Comparison of ENCODE assay signal across 36 cellular contexts in genomic region chr12:57410534-57410933, GRCh38. TPM values are rescaled to one million over a fixed set of nuclear protein-coding genes. Genes with fewer than 3 reads are reported as not detected.
"Had no signal": no experiment of that assay in that cellular context is flagged by ENCODE, and none has a peak within 500 bp of the region (broad histone marks: within the 10 kb centered on the region; RNA-seq: fewer than 3 reads in every experiment).

No MANE protein-coding gene starts in this region.

- H3K9me3 Mint-ChIP-seq: immature natural killer cell; mesothelial cell of epicardium; naive B cell; natural killer cell; stimulated activated memory B cell treated with anti-CD40 and anti-IgM and Interleukin-4, amounts not matched to agents 10 μg/mL and 1 μg/mL and 100 μg/mL, for 72 hours; stimulated activated naive CD8-positive, alpha-beta T cell treated with anti-CD3 and anti-CD28 coated beads, Interleukin-15, amount 100 ng/mL, for 72 hours had no signal

- H3K27ac ChIP-seq: left ventricle myocardium inferior, ovary, right atrium auricular region, right lobe of liver, thyroid gland, transverse colon, upper lobe of left lung had no signal

- H3K36me3 ChIP-seq: left ventricle myocardium inferior, ovary, right atrium auricular region, right lobe of liver, thyroid gland, transverse colon, upper lobe of left lung had no signal

- H3K9me3 ChIP-seq: left ventricle myocardium inferior, ovary, right atrium auricular region, right lobe of liver, thyroid gland, transverse colon, upper lobe of left lung had no signal

- H3K36me3 Mint-ChIP-seq: immature natural killer cell; naive B cell; natural killer cell; stimulated activated memory B cell treated with anti-CD40 and anti-IgM and Interleukin-4, amounts not matched to agents 10 μg/mL and 1 μg/mL and 100 μg/mL, for 72 hours had no signal

- H3K4me3 ChIP-seq: left ventricle myocardium inferior, lung, ovary, right atrium auricular region, right lobe of liver, smooth muscle cell, thyroid gland, transverse colon, upper lobe of left lung had no signal

- DNase-seq: hypothalamus; immature natural killer cell; kidney; left colon; left ventricle myocardium inferior; mesendoderm; naive B cell; natural killer cell; ovary; right lobe of liver; stimulated activated CD4-positive, alpha-beta T cell treated with anti-CD3 and anti-CD28 coated beads, Interleukin-1b, Interleukin-23, amount 100 ng/mL, for 48 hours; stimulated activated CD4-positive, alpha-beta T cell treated with anti-CD3 and anti-CD28 coated beads, Interleukin-2, amount 100 ng/mL, for 48 hours; stimulated activated CD4-positive, alpha-beta T cell treated with anti-CD3 and anti-CD28 coated beads, Interleukin-4, amount 100 ng/mL, for 4 hours; stimulated activated CD8-positive, alpha-beta memory T cell treated with anti-CD3 and anti-CD28 coated beads, Interleukin-4, amount 100 ng/mL, for 48 hours; stimulated activated naive CD4-positive, alpha-beta T cell treated with Interleukin-2 at 50 U/mL for 16 hours; stimulated activated naive CD8-positive, alpha-beta T cell treated with anti-CD3 and anti-CD28 coated beads, Interleukin-15, amount 100 ng/mL, for 72 hours; substantia nigra; thyroid gland; transverse colon; upper lobe of left lung had no signal

- FAIRE-seq: islet of Langerhans, kidney, urothelium cell line had no signal

- H3K27me3 ChIP-seq: ovary, right atrium auricular region, right lobe of liver, thyroid gland, transverse colon, upper lobe of left lung had no signal

- ATAC-seq: left colon; natural killer cell; right lobe of liver; stimulated activated memory B cell treated with anti-CD40 and anti-IgM and Interleukin-4, amounts not matched to agents 10 μg/mL and 1 μg/mL and 100 μg/mL, for 72 hours; stimulated activated naive CD8-positive, alpha-beta T cell treated with anti-CD3 and anti-CD28 coated beads, Interleukin-15, amount 100 ng/mL, for 72 hours had no signal

- H3K4me3 Mint-ChIP-seq: immature natural killer cell; mesothelial cell of epicardium; naive B cell; natural killer cell; stimulated activated memory B cell treated with anti-CD40 and anti-IgM and Interleukin-4, amounts not matched to agents 10 μg/mL and 1 μg/mL and 100 μg/mL, for 72 hours; stimulated activated naive CD8-positive, alpha-beta T cell treated with anti-CD3 and anti-CD28 coated beads, Interleukin-15, amount 100 ng/mL, for 72 hours had no signal

- H3K27me3 Mint-ChIP-seq: naive B cell; progenitor cell of endocrine pancreas; stimulated activated memory B cell treated with anti-CD40 and anti-IgM and Interleukin-4, amounts not matched to agents 10 μg/mL and 1 μg/mL and 100 μg/mL, for 72 hours; stimulated activated naive CD8-positive, alpha-beta T cell treated with anti-CD3 and anti-CD28 coated beads, Interleukin-15, amount 100 ng/mL, for 72 hours had no signal

- H3K4me2 ChIP-seq: smooth muscle cell had no signal

- H3K27ac Mint-ChIP-seq: progenitor cell of endocrine pancreas; stimulated activated memory B cell treated with anti-CD40 and anti-IgM and Interleukin-4, amounts not matched to agents 10 μg/mL and 1 μg/mL and 100 μg/mL, for 72 hours; stimulated activated naive CD8-positive, alpha-beta T cell treated with anti-CD3 and anti-CD28 coated beads, Interleukin-15, amount 100 ng/mL, for 72 hours had no signal

- H3K4me1 ChIP-seq: right lobe of liver, thyroid gland, transverse colon had no signal

RNA-seq across cellular contexts. Expression of gene INHBC, which starts 24.1 kb away (rescaled TPM):
- total RNA-seq: kidney, left colon, left ventricle myocardium inferior, lower leg skin, lung, omental fat pad, progenitor cell of endocrine pancreas, pulmonary artery endothelial cell, renal cortical epithelial cell, right atrium auricular region, skeletal muscle tissue, smooth muscle cell, temporal lobe, transverse colon, upper lobe of left lung had no signal
- polyA plus RNA-seq: neural cell had no signal

RNA-seq across cellular contexts. Expression of gene INHBE, which starts 44.6 kb away (rescaled TPM):
- total RNA-seq: left colon, left ventricle myocardium inferior, lower leg skin, mononuclear cell, natural killer cell, ovary, pulmonary artery endothelial cell, right atrium auricular region, temporal lobe, thyroid gland, transverse colon had no signal
- polyA plus RNA-seq: immature natural killer cell, lung, ovary had no signal
